ENCODE assay signal across 8 cellular contexts in the genomic region with DNA sequence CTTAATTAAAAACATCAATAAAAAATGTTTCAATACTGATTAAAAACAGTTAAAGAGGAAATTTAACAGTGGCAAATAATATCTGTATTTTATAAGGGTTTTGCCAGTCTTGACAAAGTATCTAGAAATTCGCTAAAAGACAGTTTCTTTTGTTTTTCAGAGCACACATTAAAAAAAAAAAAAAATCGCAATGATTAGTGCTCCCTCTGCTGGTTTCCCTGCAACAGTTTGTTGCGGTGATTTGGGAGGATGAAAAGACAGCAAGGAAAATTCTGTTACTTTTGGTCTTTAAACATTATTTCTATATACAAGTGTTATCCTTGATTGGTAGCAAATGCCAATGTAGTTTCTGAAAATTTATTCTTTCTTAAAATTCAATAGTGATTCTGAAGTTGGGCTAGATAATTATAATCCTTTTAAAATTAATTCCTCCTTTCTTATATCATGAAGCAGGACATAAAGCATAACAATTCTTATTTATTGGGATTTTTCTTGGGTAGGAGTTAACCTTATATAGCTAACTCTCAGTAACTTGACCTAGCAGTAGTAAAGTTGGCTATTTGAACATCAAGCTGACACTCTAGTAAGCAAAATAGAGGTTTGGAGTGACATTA. TPM values are rescaled to one million over a fixed set of nuclear protein-coding genes. Genes with fewer than 3 reads are reported as not detected.
DNase-seq lines count a peak whose midpoint lies in the region; ATAC-seq and TF ChIP-seq lines count a peak whose summit lies in the region.

No MANE protein-coding gene starts in this region.

- no peaks in the 10 kb centered on the region; the same call in 2 of the 3 replicates for H3K36me3 Mint-ChIP-seq in GM23338 (ENCODE audit: low read depth)
- H3K36me3 Mint-ChIP-seq in stimulated activated effector memory CD8-positive, alpha-beta T cell treated with anti-CD3 and anti-CD28 coated beads, Interleukin-12 subunit alpha, Interleukin-12 subunit beta, amount 100 ng/mL, for 72 hours: no peaks in the 10 kb centered on the region

- H3K27ac Mint-ChIP-seq in GM23338: no peak overlapping the region
- H3K27ac Mint-ChIP-seq in stimulated activated effector memory CD8-positive, alpha-beta T cell treated with anti-CD3 and anti-CD28 coated beads, Interleukin-12 subunit alpha, Interleukin-12 subunit beta, amount 100 ng/mL, for 72 hours: no peak overlapping the region

- H3K4me1 ChIP-seq in GM23338 (ENCODE audit: insufficient read depth): peaks cover 23% of the 10 kb centered on the region

- H3F3A ChIP-seq in GM23338 (replicated peaks; ENCODE audit: low read depth): peaks cover 5% of the 10 kb centered on the region; the same call in 1 of the 2 replicates

- no peak overlapping the region for H3K4me3 Mint-ChIP-seq in GM23338
- H3K4me3 Mint-ChIP-seq in stimulated activated effector memory CD8-positive, alpha-beta T cell treated with anti-CD3 and anti-CD28 coated beads, Interleukin-12 subunit alpha, Interleukin-12 subunit beta, amount 100 ng/mL, for 72 hours: no peak overlapping the region

- H3K4me1 Mint-ChIP-seq in GM23338: peaks cover 35% of the 10 kb centered on the region
- peaks cover 4% of the 10 kb centered on the region for H3K4me1 Mint-ChIP-seq in stimulated activated effector memory CD8-positive, alpha-beta T cell treated with anti-CD3 and anti-CD28 coated beads, Interleukin-12 subunit alpha, Interleukin-12 subunit beta, amount 100 ng/mL, for 72 hours

- H3K4me3 ChIP-seq in GM23338 (no peak overlapping the region), fibroblast of the aortic adventitia (ENCODE audit: low read depth, low read length) (no peak overlapping the region)

- H3K27me3 ChIP-seq in GM23338 (ENCODE audit: insufficient read depth): no peaks in the 10 kb centered on the region

- no peaks in the 10 kb centered on the region for H3K79me2 ChIP-seq in GM23338 (replicated peaks; ENCODE audit: insufficient read depth)

- H3K36me3 ChIP-seq in GM23338 (ENCODE audit: insufficient read depth): no peaks in the 10 kb centered on the region

- H2AFZ ChIP-seq in GM23338: no peak overlapping the region

- H3K27me3 Mint-ChIP-seq in GM23338 (ENCODE audit: insufficient read depth, low read depth, poor library complexity): peaks cover 16% of the 10 kb centered on the region

- H3K9me3 Mint-ChIP-seq in GM23338: no peaks in the 10 kb centered on the region
- no peaks in the 10 kb centered on the region for H3K9me3 Mint-ChIP-seq in stimulated activated effector memory CD8-positive, alpha-beta T cell treated with anti-CD3 and anti-CD28 coated beads, Interleukin-12 subunit alpha, Interleukin-12 subunit beta, amount 100 ng/mL, for 72 hours

- in situ Hi-C loops in ACHN (cut with HindIII; ENCODE audit: low pct_ligation_motif_present, low pct_unique_long_range_greater_than_20kb, low sequenced_read_pairs) (no loop called here), SK-MEL-5 (cut with HindIII; ENCODE audit: low pct_unique_long_range_greater_than_20kb, low sequenced_read_pairs) (no loop called here)

- ATAC-seq in GM23338 (no peak), GM18505 (IDR thresholded peaks at IDR 0.05; ENCODE audit: unreplicated experiment) (no peak)
- no peak for ATAC-seq in stimulated activated effector memory CD8-positive, alpha-beta T cell treated with anti-CD3 and anti-CD28 coated beads, Interleukin-12 subunit alpha, Interleukin-12 subunit beta, amount 100 ng/mL, for 72 hours

- H3K27ac ChIP-seq in GM23338 (ENCODE audit: low read depth): no peak overlapping the region

- no peaks in the 10 kb centered on the region for H4K20me1 ChIP-seq in GM23338 (replicated peaks; ENCODE audit: insufficient read depth)

- no peak for TF ChIP-seq POLR2A in GM18505 (IDR thresholded peaks at IDR 0.05; ENCODE audit: borderline replicate concordance, extremely low read depth, insufficient read depth, insufficient read length)

- H3K9me2 ChIP-seq in GM23338 (ENCODE audit: insufficient read depth): no peaks in the 10 kb centered on the region

- H3K4me2 ChIP-seq in GM23338: no peak overlapping the region

- TF ChIP-seq CTCF in GM23338 (conservative IDR thresholded peaks at IDR 0.05; ENCODE audit: low read depth in 2 of 2): peak; percentile 76 to 95
- peak; percentile 83 for TF ChIP-seq CTCF in fibroblast of the aortic adventitia (IDR thresholded peaks at IDR 0.05; ENCODE audit: insufficient read depth, low read length)

- DNase-seq in ACHN: peak; percentile 36
- peak; percentile 67 for DNase-seq in GM23338 (ENCODE audit: low spot score)
- DNase-seq in SK-MEL-5 (ENCODE audit: low read depth, low spot score): peak; percentile 65
- peak; percentile 69 for DNase-seq in fibroblast of the aortic adventitia (ENCODE audit: low read depth)
- DNase-seq in superior temporal gyrus (ENCODE audit: extremely low spot score): peak; percentile 84
- DNase-seq in DMS79 treated with DMSO at 0.1 percent for 48 hours (lab: John Stamatoyannopoulos, UW): no peak
- DNase-seq in stimulated activated effector memory CD8-positive, alpha-beta T cell treated with anti-CD3 and anti-CD28 coated beads, Interleukin-12 subunit alpha, Interleukin-12 subunit beta, amount 100 ng/mL, for 72 hours (ENCODE audit: low spot score in 2 of 2): no peak

TF ChIP-seq in GM23338, 12 proteins besides CTCF, POLR2A, EP300 and RAD21:
- TF ChIP-seq EZH2 (IDR thresholded peaks at IDR 0.05; ENCODE audit: low read depth, unreplicated experiment) (no peak), CREB1 (CRISPR knock-in tag; IDR thresholded peaks at IDR 0.05; ENCODE audit: low read depth) (no peak), JUNB (IDR thresholded peaks at IDR 0.05; ENCODE audit: unreplicated experiment) (no peak), ZNF331 (CRISPR knock-in tag; IDR thresholded peaks at IDR 0.05; ENCODE audit: low read depth) (no peak)
- TF ChIP-seq, protein P1, sequence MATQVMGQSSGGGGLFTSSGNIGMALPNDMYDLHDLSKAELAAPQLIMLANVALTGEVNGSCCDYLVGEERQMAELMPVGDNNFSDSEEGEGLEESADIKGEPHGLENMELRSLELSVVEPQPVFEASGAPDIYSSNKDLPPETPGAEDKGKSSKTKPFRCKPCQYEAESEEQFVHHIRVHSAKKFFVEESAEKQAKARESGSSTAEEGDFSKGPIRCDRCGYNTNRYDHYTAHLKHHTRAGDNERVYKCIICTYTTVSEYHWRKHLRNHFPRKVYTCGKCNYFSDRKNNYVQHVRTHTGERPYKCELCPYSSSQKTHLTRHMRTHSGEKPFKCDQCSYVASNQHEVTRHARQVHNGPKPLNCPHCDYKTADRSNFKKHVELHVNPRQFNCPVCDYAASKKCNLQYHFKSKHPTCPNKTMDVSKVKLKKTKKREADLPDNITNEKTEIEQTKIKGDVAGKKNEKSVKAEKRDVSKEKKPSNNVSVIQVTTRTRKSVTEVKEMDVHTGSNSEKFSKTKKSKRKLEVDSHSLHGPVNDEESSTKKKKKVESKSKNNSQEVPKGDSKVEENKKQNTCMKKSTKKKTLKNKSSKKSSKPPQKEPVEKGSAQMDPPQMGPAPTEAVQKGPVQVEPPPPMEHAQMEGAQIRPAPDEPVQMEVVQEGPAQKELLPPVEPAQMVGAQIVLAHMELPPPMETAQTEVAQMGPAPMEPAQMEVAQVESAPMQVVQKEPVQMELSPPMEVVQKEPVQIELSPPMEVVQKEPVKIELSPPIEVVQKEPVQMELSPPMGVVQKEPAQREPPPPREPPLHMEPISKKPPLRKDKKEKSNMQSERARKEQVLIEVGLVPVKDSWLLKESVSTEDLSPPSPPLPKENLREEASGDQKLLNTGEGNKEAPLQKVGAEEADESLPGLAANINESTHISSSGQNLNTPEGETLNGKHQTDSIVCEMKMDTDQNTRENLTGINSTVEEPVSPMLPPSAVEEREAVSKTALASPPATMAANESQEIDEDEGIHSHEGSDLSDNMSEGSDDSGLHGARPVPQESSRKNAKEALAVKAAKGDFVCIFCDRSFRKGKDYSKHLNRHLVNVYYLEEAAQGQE (IDR thresholded peaks at IDR 0.05; ENCODE audit: unreplicated experiment): no peak

RNA-seq across cellular contexts. Expression of a gene that starts 23.1 kb away (rescaled TPM):
- 39.1 and 47.3 TPM in 2 replicates for total RNA-seq in GM23338 (2014; rRNA removed; shearing (Covaris generic))
- 21.5 and 26.9 TPM in 2 replicates for polyA plus RNA-seq in GM23338 (2016; fragmentation: Nextera tagmentation; extraction: Ambion mirVana)
- total RNA-seq in SK-MEL-5 (2014; rRNA removed; shearing (Covaris generic)): 90.2 and 91.0 TPM in 2 replicates
- 220 and 279 TPM in 2 replicates for polyA plus RNA-seq in SK-MEL-5 (2015; cell fraction: cytosol; rRNA removed)
- polyA plus RNA-seq in SK-MEL-5 (2015; cell fraction: nucleus; rRNA removed): 240 and 249 TPM in 2 replicates
- 4.6 and 60.3 TPM in 2 replicates for total RNA-seq in fibroblast of the aortic adventitia (ENCODE audit: low replicate concordance)

Comparison
In these comparisons a context has a peak if more than half of its experiments do, and no peak if none do; other contexts are left out.
1. DNase-seq: peak in ACHN (single experiment), GM23338 (single experiment), SK-MEL-5 (single experiment), fibroblast of the aortic adventitia (single experiment) and superior temporal gyrus (single experiment); none in DMS79 treated with DMSO at 0.1 percent for 48 hours (single experiment) and stimulated activated effector memory CD8-positive, alpha-beta T cell treated with anti-CD3 and anti-CD28 coated beads, Interleukin-12 subunit alpha, Interleukin-12 subunit beta, amount 100 ng/mL, for 72 hours (0 of 2).